Comparison of ENCODE assay signal across 27 cellular contexts in genomic region chr7:34317039-34317438, GRCh38.
"Had no signal": no experiment of that assay in that cellular context is flagged by ENCODE, and none has a peak within 500 bp of the region (broad histone marks: within the 10 kb centered on the region; RNA-seq: fewer than 3 reads in every experiment).

No MANE protein-coding gene starts in this region.

- H3K27me3 ChIP-seq: pancreas, sigmoid colon, transverse colon, upper lobe of left lung, vagina had no signal

- H3K9me3 ChIP-seq: pancreas, prostate gland, upper lobe of left lung, vagina had no signal

- H3K27ac ChIP-seq: left ventricle myocardium inferior, pancreas, prostate gland, sigmoid colon, transverse colon, upper lobe of left lung, vagina had no signal

- H3K4me1 ChIP-seq: pancreas, prostate gland, transverse colon had no signal

- DNase-seq: hypothalamus; immature natural killer cell; kidney; left ventricle myocardium inferior; mesendoderm; naive thymus-derived CD8-positive, alpha-beta T cell; nucleus accumbens; pancreas; posterior cingulate gyrus; retina; right cardiac atrium; sigmoid colon; stimulated activated CD4-positive, alpha-beta T cell treated with anti-CD3 and anti-CD28 coated beads, Interleukin-1b, Interleukin-23, amount 100 ng/mL, for 48 hours; stimulated activated CD4-positive, alpha-beta T cell treated with anti-CD3 and anti-CD28 coated beads, Interleukin-2, amount 100 ng/mL, for 48 hours; stimulated activated CD4-positive, alpha-beta T cell treated with anti-CD3 and anti-CD28 coated beads, Interleukin-4, amount 100 ng/mL, for 4 hours; stimulated activated CD8-positive, alpha-beta memory T cell treated with anti-CD3 and anti-CD28 coated beads, Interleukin-4, amount 100 ng/mL, for 48 hours; stimulated activated naive CD4-positive, alpha-beta T cell treated with Interleukin-2 at 50 U/mL for 16 hours; stimulated activated naive CD8-positive, alpha-beta T cell treated with anti-CD3 and anti-CD28 coated beads, Interleukin-15, amount 100 ng/mL, for 72 hours; substantia nigra; transverse colon; upper lobe of left lung had no signal

- H3K4me2 ChIP-seq: smooth muscle cell had no signal

- FAIRE-seq: islet of Langerhans, kidney, pancreas had no signal

- H3K4me3 ChIP-seq: left ventricle myocardium inferior, lung, pancreas, prostate gland, sigmoid colon, smooth muscle cell, transverse colon, upper lobe of left lung, vagina had no signal

- ATAC-seq: naive thymus-derived CD8-positive, alpha-beta T cell; pancreas; right cardiac atrium; stimulated activated memory B cell treated with anti-CD40 and anti-IgM and Interleukin-4, amounts not matched to agents 10 μg/mL and 1 μg/mL and 100 μg/mL, for 72 hours; stimulated activated naive CD8-positive, alpha-beta T cell treated with anti-CD3 and anti-CD28 coated beads, Interleukin-15, amount 100 ng/mL, for 72 hours had no signal

- H3K36me3 ChIP-seq: left ventricle myocardium inferior, pancreas, prostate gland, sigmoid colon, transverse colon, upper lobe of left lung, vagina had no signal
